Comparison of ENCODE assay signal across 8 cellular contexts in genomic region chr15:80234883-80235282, GRCh38. TPM values are rescaled to one million over a fixed set of nuclear protein-coding genes. Genes with fewer than 3 reads are reported as not detected.
DNase-seq lines count a peak whose midpoint lies in the region; ATAC-seq and TF ChIP-seq lines count a peak whose summit lies in the region.

No MANE protein-coding gene starts in this region.

- no peak for TF ChIP-seq CTCF in omental fat pad (IDR thresholded peaks at IDR 0.05)

- ATAC-seq in HG02678 (IDR thresholded peaks at IDR 0.05; ENCODE audit: unreplicated experiment) (no peak), omental fat pad (ENCODE audit: low FRiP score) (no peak)

- DNase-seq in DMS 273 (lab: John Stamatoyannopoulos, UW; ENCODE audit: unreplicated experiment) (peak; percentile 33), DMS 273 treated with DMSO at 0.1 percent for 48 hours (lab: John Stamatoyannopoulos, UW) (no peak), LoVo (ENCODE audit: low spot score) (peak; percentile 37), activated T-cell treated with anti-CD3 and anti-CD28 coated beads for 1 hour (ENCODE audit: low read depth) (peak; percentile 32), glomerular visceral epithelial cell (ENCODE audit: extremely low spot score) (peak; percentile 40), omental fat pad (ENCODE audit: low spot score) (no peak)
- DNase-seq in stimulated activated CD4-positive, alpha-beta T cell treated with anti-CD3 and anti-CD28 coated beads, TNF-alpha, amount 100 ng/mL, for 24 hours (ENCODE audit: low read depth in 3 of 3), result peak; percentile 5 to 42 (median 6)

RNA-seq across cellular contexts. Expression of gene CTXND1, which starts 17.1 kb away (rescaled TPM):
- under 1 TPM in 1 of 4 donors, not detected in 3; 0.16 TPM for total RNA-seq in omental fat pad

Comparison
In these comparisons a context has a peak if more than half of its experiments do, and no peak if none do; other contexts are left out.
1. DNase-seq: peak in DMS 273 (single experiment), LoVo (single experiment), activated T-cell treated with anti-CD3 and anti-CD28 coated beads for 1 hour (single experiment), glomerular visceral epithelial cell (single experiment) and stimulated activated CD4-positive, alpha-beta T cell treated with anti-CD3 and anti-CD28 coated beads, TNF-alpha, amount 100 ng/mL, for 24 hours (3 of 3); none in DMS 273 treated with DMSO at 0.1 percent for 48 hours (single experiment) and omental fat pad (single experiment).